20 cellular contexts compared by ENCODE assay signal in genomic region chr4:169689681-169690080, GRCh38.
A peak's percentile ranks its signal among the peaks of the same experiment; 100 is the strongest.
DNase-seq lines count a peak whose midpoint lies in the region; ATAC-seq, FAIRE-seq and TF ChIP-seq lines count a peak whose summit lies in the region.
"Had no signal": no experiment of that assay in that cellular context is flagged by ENCODE, and none has a peak within 500 bp of the region (broad histone marks: within the 10 kb centered on the region; RNA-seq: fewer than 3 reads in every experiment).

No MANE protein-coding gene starts in this region.

- POLR2A ChIA-PET in IMR-90 (lab: Charles Lee; ENCODE audit: unreplicated experiment) (no interaction called here), GM12878 (lab: Charles Lee) (no interaction called here)

- H2BK5ac ChIP-seq in IMR-90 (ENCODE audit: low read depth, low read length, poor library complexity, severe bottlenecking): no peak overlapping the region

- H3K4me1 ChIP-seq in IMR-90 (ENCODE audit: control insufficient read depth, insufficient read depth, low read length) (no peaks in the 10 kb centered on the region), GM12878 (ENCODE audit: control insufficient read depth, insufficient read depth, low read length) (no peaks in the 10 kb centered on the region), gastrocnemius medialis (no peaks in the 10 kb centered on the region)
- H3K4me1 ChIP-seq: A549, BE2C had no signal

- no peak overlapping the region for H2BK20ac ChIP-seq in IMR-90 (ENCODE audit: low read depth, low read length)

- H3K23ac ChIP-seq in IMR-90 (ENCODE audit: low read depth, low read length): no peak overlapping the region

- H3K79me1 ChIP-seq in IMR-90 (ENCODE audit: low read depth in 1 of 2, low read length in 2 of 2): no peaks in the 10 kb centered on the region; a peak in 1 of 4 replicates

- no peak overlapping the region for H4K5ac ChIP-seq in IMR-90 (ENCODE audit: low read depth, low read length)

- intact Hi-C loops in IMR-90 (cut with micrococcal nuclease): no loop called here
- intact Hi-C loops in GM12878 (cut with micrococcal nuclease; ENCODE audit: unreplicated experiment): no loop called here
- intact Hi-C loops in gastrocnemius medialis (cut with DNase I; ENCODE audit: low total_unique reads): no loop called here

- H4K8ac ChIP-seq in IMR-90 (ENCODE audit: low read depth in 2 of 2, low read length in 2 of 2): no peak overlapping the region

- H3K56ac ChIP-seq in IMR-90 (ENCODE audit: extremely low read depth, insufficient read depth, low read length): no peak overlapping the region

- TF ChIP-seq CTCF in IMR-90 (conservative IDR thresholded peaks at IDR 0.05; ENCODE audit: low read depth, low read length) (no peak), GM12878 (IDR thresholded peaks at IDR 0.05 in 2 of 3, conservative IDR thresholded peaks at IDR 0.05 in 1 of 3; ENCODE audit: control insufficient read depth in 2 of 3, extremely low read depth in 1 of 3, insufficient read depth in 1 of 3, low read depth in 3 of 3, low read length in 3 of 3) (no peak), gastrocnemius medialis (IDR thresholded peaks at IDR 0.05 in 4 of 5, conservative IDR thresholded peaks at IDR 0.05 in 1 of 5) (no peak)

- TF ChIP-seq EP300 in GM12878 (IDR thresholded peaks at IDR 0.05; ENCODE audit: borderline replicate concordance in 1 of 2, control insufficient read depth in 1 of 2, low read depth in 2 of 2, low read length in 2 of 2): no peak

- H3K36me3 ChIP-seq in IMR-90 (ENCODE audit: control insufficient read depth, insufficient read depth, low read length): peaks cover 9% of the 10 kb centered on the region; the same call in 1 of the 2 replicates
- peaks cover 0 to 3% of the 10 kb centered on the region in 2 experiments; a peak in 1 of 4 replicates for H3K36me3 ChIP-seq in GM12878 (ENCODE audit: control insufficient read depth in 2 of 2, insufficient read depth in 2 of 2, low read length in 1 of 2)
- peaks cover 0 to 16% of the 10 kb centered on the region in 2 donors for H3K36me3 ChIP-seq in gastrocnemius medialis

- H3K27ac ChIP-seq in IMR-90 (ENCODE audit: insufficient read depth, low read length) (no peak overlapping the region), GM12878 (ENCODE audit: control insufficient read depth, insufficient read depth) (no peak overlapping the region), gastrocnemius medialis (no peak overlapping the region)
- H3K27ac ChIP-seq: A549, C4-2B had no signal

- RAD21 ChIA-PET in GM12878 (lab: Charles Lee; ENCODE audit: unreplicated experiment): no interaction called here

- no peaks in the 10 kb centered on the region for H3K9me1 ChIP-seq in IMR-90 (ENCODE audit: insufficient read depth, low read length)

- H4K20me1 ChIP-seq in IMR-90 (ENCODE audit: insufficient read depth, low read length) (no peaks in the 10 kb centered on the region), GM12878 (ENCODE audit: control insufficient read depth, insufficient read depth) (no peaks in the 10 kb centered on the region)

- ATAC-seq in IMR-90 (ENCODE audit: low read depth) (no peak), GM12878 (no peak), gastrocnemius medialis (no peak)
- ATAC-seq: A549; CD8-positive, alpha-beta T cell; HepG2 had no signal

- H4K91ac ChIP-seq in IMR-90 (ENCODE audit: insufficient read depth, low read depth, low read length): no peak overlapping the region

- DNase-seq in GM12891 (ENCODE audit: insufficient read length, low spot score) (no peak), IMR-90 (no peak), GM12878 (ENCODE audit: low read depth, low spot score) (no peak), renal cortical epithelial cell (ENCODE audit: low read depth) (peak; percentile 57), NCI-H510A treated with DMSO at 0.1 percent for 48 hours (lab: John Stamatoyannopoulos, UW) (no peak), gastrocnemius medialis (no peak)
- DNase-seq: BE2C; CD8-positive, alpha-beta T cell; COR-L47; DMS153; DMS79 treated with DMSO at 0.1 percent for 48 hours; EL; HCEC 1CT; KBM-7 had no signal

- no peak overlapping the region for H2AK9ac ChIP-seq in IMR-90 (replicated peaks; ENCODE audit: low read depth, low read length, poor library complexity)

- FAIRE-seq in GM12891 (lab: Jason Lieb, UNC) (peak; percentile 23), GM12878 (lab: Jason Lieb, UNC) (peak; percentile 31)
- FAIRE-seq: A549, D721Med, H1, HepG2, HTR-8/SVneo had no signal

- H3K4me3 ChIP-seq in IMR-90 (ENCODE audit: insufficient read depth, low read depth, low read length): no peak overlapping the region
- no peak overlapping the region for H3K4me3 ChIP-seq in GM12878
- H3K4me3 ChIP-seq in gastrocnemius medialis: no peak overlapping the region
- H3K4me3 ChIP-seq: A549 had no signal

- TF ChIP-seq RAD21 in IMR-90 (IDR thresholded peaks at IDR 0.05; ENCODE audit: low read length) (no peak), GM12878 (IDR thresholded peaks at IDR 0.05; ENCODE audit: insufficient read depth, low read depth, low read length) (no peak)

- H2AFZ ChIP-seq in IMR-90 (replicated peaks; ENCODE audit: low read length, poor library complexity) (no peak overlapping the region), GM12878 (ENCODE audit: control insufficient read depth, low read depth, low read length) (no peak overlapping the region)

- H3K4me2 ChIP-seq in IMR-90 (ENCODE audit: low read depth, low read length): no peak overlapping the region
- no peak overlapping the region for H3K4me2 ChIP-seq in GM12878 (ENCODE audit: control insufficient read depth, insufficient read depth)
- H3K4me2 ChIP-seq: A549 had no signal

- no peaks in the 10 kb centered on the region for H3K9me3 ChIP-seq in IMR-90 (ENCODE audit: control insufficient read depth, insufficient read depth, low read length)
- no peaks in the 10 kb centered on the region for H3K9me3 ChIP-seq in GM12878 (replicated peaks; ENCODE audit: control insufficient read depth, insufficient read depth, low read length)
- H3K9me3 ChIP-seq in gastrocnemius medialis: no peaks in the 10 kb centered on the region
- H3K9me3 ChIP-seq: A549, BE2C had no signal

- H3K9ac ChIP-seq in IMR-90 (ENCODE audit: low read depth, low read length) (no peak overlapping the region), GM12878 (ENCODE audit: control insufficient read depth, insufficient read depth, low read length) (no peak overlapping the region)

- CTCF ChIA-PET in IMR-90 (lab: Yijun Ruan, JAX): no interaction called here
- CTCF ChIA-PET in GM12878 (lab: Yijun Ruan, JAX): interaction anchor here (1.2 kb wide), 1 partner anchor 15 kb away, joined by 3 read pairs; no protein-coding TSS in a partner anchor

- no peaks in the 10 kb centered on the region for H3K79me2 ChIP-seq in GM12878 (ENCODE audit: control insufficient read depth, insufficient read depth, low read length)

- H2AK5ac ChIP-seq in IMR-90 (ENCODE audit: low read depth, low read length): no peak overlapping the region

- SMC1A ChIA-PET in GM12878 (lab: Charles Lee; ENCODE audit: uncharacterized antibody, unreplicated experiment): interaction anchor here (0.7 kb wide), 1 partner anchor 20 kb away, joined by 3 read pairs; no protein-coding TSS in a partner anchor

- dilution Hi-C loops in IMR-90 (cut with HindIII; ENCODE audit: low sequenced_read_pairs, unreplicated experiment): no loop called here

- in situ Hi-C loops in IMR-90 (cut with MboI; ENCODE audit: low sequenced_read_pairs): no loop called here
- in situ Hi-C loops in GM12878 (cut with MboI): no loop called here
- in situ Hi-C loops in gastrocnemius medialis (cut with MboI; ENCODE audit: low sequenced_read_pairs in 4 of 4): no loop called here

- 100% methylated on average over 1 of the region's 1 CpG; no CpG with 5 or more reads in 1 of the 2 experiments for WGBS in IMR-90 (ENCODE audit: extremely low coverage in 2 of 2, insufficient read length in 1 of 2), 2 experiments
- 100% methylated on average over 1 of the region's 1 CpG for WGBS in GM12878 (ENCODE audit: insufficient coverage, insufficient replicate concordance, low lambda C conversion rate, missing lambda C conversion rate)

- H3K18ac ChIP-seq in IMR-90 (ENCODE audit: low read depth, low read length): no peak overlapping the region

- no peak overlapping the region for H3K4ac ChIP-seq in IMR-90 (ENCODE audit: low read depth, low read length)

- TF ChIP-seq POLR2A in GM12891 (IDR thresholded peaks at IDR 0.05; ENCODE audit: low read depth, low read length): no peak
- no peak for TF ChIP-seq POLR2A in IMR-90 (IDR thresholded peaks at IDR 0.05; ENCODE audit: low read depth, low read length)
- TF ChIP-seq POLR2A in GM12878 (IDR thresholded peaks at IDR 0.05; ENCODE audit: low read depth, low read length): no peak
- TF ChIP-seq POLR2A in gastrocnemius medialis (IDR thresholded peaks at IDR 0.05): no peak

- BruUV-seq in IMR-90 (replicated peaks; lab: Mats Ljungman, UMichigan) (no TSS peak), GM12878 (replicated peaks; lab: Mats Ljungman, UMichigan) (no TSS peak)

- H3K14ac ChIP-seq in IMR-90 (replicated peaks; ENCODE audit: low read depth, low read length): no peak overlapping the region

- no peak overlapping the region for H2BK15ac ChIP-seq in IMR-90 (ENCODE audit: low read depth, low read length)

- H3K27me3 ChIP-seq in IMR-90 (ENCODE audit: control insufficient read depth, insufficient read depth, low read length) (no peaks in the 10 kb centered on the region), GM12878 (replicated peaks in 1 of 2; ENCODE audit: control insufficient read depth in 2 of 2, insufficient read depth in 2 of 2, low read length in 1 of 2) (no peaks in the 10 kb centered on the region), gastrocnemius medialis (no peaks in the 10 kb centered on the region)
- H3K27me3 ChIP-seq: BE2C had no signal

- no peak overlapping the region for H2BK120ac ChIP-seq in IMR-90 (ENCODE audit: low read depth, low read length)

TF ChIP-seq in GM12891, 5 proteins besides CTCF, POLR2A, EP300 and RAD21 (continues in another document):
- TF ChIP-seq POLR2AphosphoS5 (IDR thresholded peaks at IDR 0.05; ENCODE audit: low read depth, low read length) (no peak), PAX5 (IDR thresholded peaks at IDR 0.05; ENCODE audit: insufficient read depth, low read length, severe bottlenecking) (no peak), POU2F2 (IDR thresholded peaks at IDR 0.05; ENCODE audit: low read depth, low read length) (no peak), TAF1 (IDR thresholded peaks at IDR 0.05; ENCODE audit: low read depth, low read length) (no peak)

TF ChIP-seq in IMR-90, 13 proteins besides CTCF, POLR2A, EP300 and RAD21 (continues in another document):
- TF ChIP-seq BHLHE40 (IDR thresholded peaks at IDR 0.05; ENCODE audit: low read depth, low read length): no peak
- 0 out of 2 replicates have a peak, but pooled peaks have one; percentile 2 for TF ChIP-seq CEBPB (IDR thresholded peaks at IDR 0.05; ENCODE audit: low read depth, low read length)
